Comparison of ENCODE assay signal across 11 cellular contexts in genomic region chr6:15622045-15622750, GRCh38. TPM values are rescaled to one million over a fixed set of nuclear protein-coding genes. Genes with fewer than 3 reads are reported as not detected.
DNase-seq lines count a peak whose midpoint lies in the region; ATAC-seq and TF ChIP-seq lines count a peak whose summit lies in the region.
"Had no signal": no experiment of that assay in that cellular context is flagged by ENCODE, and none has a peak within 500 bp of the region (broad histone marks: within the 10 kb centered on the region; RNA-seq: fewer than 3 reads in every experiment).

No MANE protein-coding gene starts in this region.

- no peak overlapping the region for H3K9ac ChIP-seq in OCI-LY3 (ENCODE audit: low read length)

- DNase-seq in SIG-M5 treated with dmso at 0.1 percent for 504 hours (lab: John Stamatoyannopoulos, UW; ENCODE audit: unreplicated experiment) = peak; percentile 30
- DNase-seq in SIG-M5 (lab: John Stamatoyannopoulos, UW) = no peak
- DNase-seq in fibroblast of mammary gland (ENCODE audit: low read depth) = peak; percentile 35
- no peak for DNase-seq in gastrocnemius medialis
- DNase-seq in anterior cingulate cortex (lab: John Stamatoyannopoulos, UW) = no peak
- DNase-seq in activated CD4-positive, alpha-beta T cell treated with anti-CD3 and anti-CD28 coated beads for 1 hour = no peak
- DNase-seq: 8988T; effector memory CD4-positive, alpha-beta T cell; T-cell had no signal

- H3K27ac ChIP-seq in OCI-LY3 (ENCODE audit: low read length) (no peak overlapping the region), gastrocnemius medialis (peak overlapping the region; percentile 72 to 79 (median 76))

- H3K27me3 ChIP-seq in OCI-LY3 (ENCODE audit: low read depth, low read length) = no peaks in the 10 kb centered on the region
- no peaks in the 10 kb centered on the region for H3K27me3 ChIP-seq in gastrocnemius medialis

- H4K20me1 ChIP-seq in OCI-LY3 (ENCODE audit: insufficient read depth, low read length) = no peaks in the 10 kb centered on the region

- no peaks in the 10 kb centered on the region for H3K9me3 ChIP-seq in OCI-LY3 (ENCODE audit: insufficient read depth, low read length)
- no peaks in the 10 kb centered on the region for H3K9me3 ChIP-seq in gastrocnemius medialis

- H3K4me1 ChIP-seq in OCI-LY3 (ENCODE audit: low read length) (peaks cover 12% of the 10 kb centered on the region), gastrocnemius medialis (peaks cover 31 to 34% of the 10 kb centered on the region in 2 donors)

- H3K79me2 ChIP-seq in OCI-LY3 (ENCODE audit: low read length) = peaks cover 5% of the 10 kb centered on the region; the same call in 1 of the 2 replicates

- TF ChIP-seq POLR2A in gastrocnemius medialis (IDR thresholded peaks at IDR 0.05) = no peak

- TF ChIP-seq CTCF in OCI-LY3 (IDR thresholded peaks at IDR 0.05; ENCODE audit: low read depth, low read length) = no peak
- TF ChIP-seq CTCF in fibroblast of mammary gland (conservative IDR thresholded peaks at IDR 0.05; ENCODE audit: control insufficient read depth, insufficient read depth, low read depth, low read length) = no peak
- no peak for TF ChIP-seq CTCF in gastrocnemius medialis (IDR thresholded peaks at IDR 0.05 in 4 of 5, conservative IDR thresholded peaks at IDR 0.05 in 1 of 5)

- intact Hi-C loops in gastrocnemius medialis (cut with DNase I; ENCODE audit: low total_unique reads) = loop anchor here (2.0 to 10.0 kb wide), 4 partner anchors 110 to 1411 kb away; partner anchors contain the start of gene JARID2

- H2AFZ ChIP-seq in OCI-LY3 (ENCODE audit: low read depth, low read length) = no peak overlapping the region

- H3K4me3 ChIP-seq in OCI-LY3 (ENCODE audit: low read length) = no peak overlapping the region
- H3K4me3 ChIP-seq in fibroblast of mammary gland (ENCODE audit: control insufficient read depth, low read depth, low read length) = no peak overlapping the region
- no peak overlapping the region for H3K4me3 ChIP-seq in gastrocnemius medialis

- no peak for ATAC-seq in gastrocnemius medialis
- ATAC-seq in GM18909 (IDR thresholded peaks at IDR 0.05; ENCODE audit: poor library complexity, unreplicated experiment) = no peak
- ATAC-seq: T-cell had no signal

- no peaks in the 10 kb centered on the region for H3K36me3 ChIP-seq in OCI-LY3 (replicated peaks; ENCODE audit: low read depth, low read length)
- no peaks in the 10 kb centered on the region for H3K36me3 ChIP-seq in gastrocnemius medialis

- peak overlapping the region; percentile 36 for H3K4me2 ChIP-seq in OCI-LY3 (ENCODE audit: low read length)

- in situ Hi-C loops in gastrocnemius medialis (cut with MboI; ENCODE audit: low sequenced_read_pairs in 4 of 4) = loop anchor here in 3 of 4 donors (10.0 to 25.0 kb wide), 5 partner anchors 107 to 1417 kb away; no protein-coding TSS in a partner anchor

RNA-seq across cellular contexts. Expression of gene DTNBP1, which starts 40.6 kb away (rescaled TPM):
- 10 to 100 TPM in 2 of 4 donors, 1 to 10 TPM in 2; 5.2 to 33.5 (median 12.5) TPM for total RNA-seq in gastrocnemius medialis

Comparison
In these comparisons a context has a peak if more than half of its experiments do, and no peak if none do; other contexts are left out.
1. DNase-seq: peak in SIG-M5 treated with dmso at 0.1 percent for 504 hours (single experiment) and fibroblast of mammary gland (single experiment); none in SIG-M5 (single experiment), gastrocnemius medialis (0 of 2), anterior cingulate cortex (0 of 58) and activated CD4-positive, alpha-beta T cell treated with anti-CD3 and anti-CD28 coated beads for 1 hour (single experiment).